2 cellular contexts compared by ENCODE assay signal in the genomic region with DNA sequence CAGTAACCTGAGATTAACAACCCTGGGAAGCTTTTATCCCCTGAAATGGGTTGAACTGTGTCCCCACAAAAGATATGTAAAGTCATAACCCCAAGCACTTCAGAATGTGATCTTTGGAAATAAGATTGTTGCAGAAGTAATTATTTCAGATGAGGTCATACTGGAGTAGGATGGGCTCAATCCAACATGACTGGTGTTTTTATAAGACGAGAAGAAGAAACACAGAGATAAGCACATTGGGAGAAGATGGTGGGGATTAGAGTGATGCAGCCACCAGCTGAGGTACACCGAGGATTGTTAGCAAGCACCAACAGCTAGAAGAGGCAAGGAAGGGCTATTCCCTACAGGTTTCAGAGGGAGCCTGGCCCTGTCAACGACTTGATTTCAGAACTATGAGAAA.
TF ChIP-seq lines count a peak whose summit lies in the region.

No MANE protein-coding gene starts in this region.

TF ChIP-seq in HEK293, 187 proteins besides CTCF, POLR2A, EP300 and RAD21 (continued from another document and continues in another):
- TF ChIP-seq, protein P1, sequence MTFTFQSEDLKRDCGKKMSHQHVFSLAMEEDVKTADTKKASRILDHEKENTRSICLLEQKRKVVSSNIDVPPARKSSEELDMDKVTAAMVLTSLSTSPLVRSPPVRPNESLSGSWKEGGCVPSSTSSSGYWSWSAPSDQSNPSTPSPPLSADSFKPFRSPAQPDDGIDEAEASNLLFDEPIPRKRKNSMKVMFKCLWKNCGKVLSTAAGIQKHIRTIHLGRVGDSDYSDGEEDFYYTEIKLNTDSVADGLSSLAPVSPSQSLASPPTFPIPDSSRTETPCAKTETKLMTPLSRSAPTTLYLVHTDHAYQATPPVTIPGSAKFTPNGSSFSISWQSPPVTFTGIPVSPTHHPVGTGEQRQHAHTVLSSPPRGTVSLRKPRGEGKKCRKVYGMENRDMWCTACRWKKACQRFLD (tag by site-specific recombination; IDR thresholded peaks at IDR 0.05), result no peak
- no peak for TF ChIP-seq ZBTB7A (tag by site-specific recombination; IDR thresholded peaks at IDR 0.05; ENCODE audit: low read depth)
- TF ChIP-seq, protein P2, sequence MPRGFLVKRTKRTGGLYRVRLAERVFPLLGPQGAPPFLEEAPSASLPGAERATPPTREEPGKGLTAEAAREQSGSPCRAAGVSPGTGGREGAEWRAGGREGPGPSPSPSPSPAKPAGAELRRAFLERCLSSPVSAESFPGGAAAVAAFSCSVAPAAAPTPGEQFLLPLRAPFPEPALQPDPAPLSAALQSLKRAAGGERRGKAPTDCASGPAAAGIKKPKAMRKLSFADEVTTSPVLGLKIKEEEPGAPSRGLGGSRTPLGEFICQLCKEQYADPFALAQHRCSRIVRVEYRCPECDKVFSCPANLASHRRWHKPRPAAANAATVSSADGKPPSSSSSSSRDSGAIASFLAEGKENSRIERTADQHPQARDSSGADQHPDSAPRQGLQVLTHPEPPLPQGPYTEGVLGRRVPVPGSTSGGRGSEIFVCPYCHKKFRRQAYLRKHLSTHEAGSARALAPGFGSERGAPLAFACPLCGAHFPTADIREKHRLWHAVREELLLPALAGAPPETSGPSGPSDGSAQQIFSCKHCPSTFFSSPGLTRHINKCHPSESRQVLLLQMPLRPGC (tag by site-specific recombination; IDR thresholded peaks at IDR 0.05), result no peak
- no peak for TF ChIP-seq ZNF2 (tag by site-specific recombination; IDR thresholded peaks at IDR 0.05)
- 0 out of 2 replicates have a peak, but pooled peaks have one; percentile 52 for TF ChIP-seq KLF16 (tag by site-specific recombination; IDR thresholded peaks at IDR 0.05)
- TF ChIP-seq ZNF843 (tag by site-specific recombination; IDR thresholded peaks at IDR 0.05), result 0 out of 2 replicates have a peak, but pooled peaks have one; percentile 37
- TF ChIP-seq, protein P3, sequence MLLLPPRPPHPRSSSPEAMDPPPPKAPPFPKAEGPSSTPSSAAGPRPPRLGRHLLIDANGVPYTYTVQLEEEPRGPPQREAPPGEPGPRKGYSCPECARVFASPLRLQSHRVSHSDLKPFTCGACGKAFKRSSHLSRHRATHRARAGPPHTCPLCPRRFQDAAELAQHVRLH (tag by site-specific recombination; IDR thresholded peaks at IDR 0.05), result 0 out of 2 replicates have a peak, but pooled peaks have one; percentile 13
- no peak for TF ChIP-seq ZNF184 (tag by site-specific recombination; IDR thresholded peaks at IDR 0.05)
- peak; percentile 55; the same call in 1 of the 2 replicates for TF ChIP-seq ZNF394 (tag by site-specific recombination; IDR thresholded peaks at IDR 0.05; ENCODE audit: borderline replicate concordance)
- TF ChIP-seq, protein P4, sequence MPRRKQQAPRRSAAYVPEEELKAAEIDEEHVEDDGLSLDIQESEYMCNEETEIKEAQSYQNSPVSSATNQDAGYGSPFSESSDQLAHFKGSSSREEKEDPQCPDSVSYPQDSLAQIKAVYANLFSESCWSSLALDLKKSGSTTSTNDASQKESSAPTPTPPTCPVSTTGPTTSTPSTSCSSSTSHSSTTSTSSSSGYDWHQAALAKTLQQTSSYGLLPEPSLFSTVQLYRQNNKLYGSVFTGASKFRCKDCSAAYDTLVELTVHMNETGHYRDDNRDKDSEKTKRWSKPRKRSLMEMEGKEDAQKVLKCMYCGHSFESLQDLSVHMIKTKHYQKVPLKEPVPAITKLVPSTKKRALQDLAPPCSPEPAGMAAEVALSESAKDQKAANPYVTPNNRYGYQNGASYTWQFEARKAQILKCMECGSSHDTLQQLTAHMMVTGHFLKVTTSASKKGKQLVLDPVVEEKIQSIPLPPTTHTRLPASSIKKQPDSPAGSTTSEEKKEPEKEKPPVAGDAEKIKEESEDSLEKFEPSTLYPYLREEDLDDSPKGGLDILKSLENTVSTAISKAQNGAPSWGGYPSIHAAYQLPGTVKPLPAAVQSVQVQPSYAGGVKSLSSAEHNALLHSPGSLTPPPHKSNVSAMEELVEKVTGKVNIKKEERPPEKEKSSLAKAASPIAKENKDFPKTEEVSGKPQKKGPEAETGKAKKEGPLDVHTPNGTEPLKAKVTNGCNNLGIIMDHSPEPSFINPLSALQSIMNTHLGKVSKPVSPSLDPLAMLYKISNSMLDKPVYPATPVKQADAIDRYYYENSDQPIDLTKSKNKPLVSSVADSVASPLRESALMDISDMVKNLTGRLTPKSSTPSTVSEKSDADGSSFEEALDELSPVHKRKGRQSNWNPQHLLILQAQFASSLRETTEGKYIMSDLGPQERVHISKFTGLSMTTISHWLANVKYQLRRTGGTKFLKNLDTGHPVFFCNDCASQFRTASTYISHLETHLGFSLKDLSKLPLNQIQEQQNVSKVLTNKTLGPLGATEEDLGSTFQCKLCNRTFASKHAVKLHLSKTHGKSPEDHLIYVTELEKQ (tag by site-specific recombination; IDR thresholded peaks at IDR 0.05; ENCODE audit: borderline replicate concordance), result no peak
- TF ChIP-seq, protein P5, sequence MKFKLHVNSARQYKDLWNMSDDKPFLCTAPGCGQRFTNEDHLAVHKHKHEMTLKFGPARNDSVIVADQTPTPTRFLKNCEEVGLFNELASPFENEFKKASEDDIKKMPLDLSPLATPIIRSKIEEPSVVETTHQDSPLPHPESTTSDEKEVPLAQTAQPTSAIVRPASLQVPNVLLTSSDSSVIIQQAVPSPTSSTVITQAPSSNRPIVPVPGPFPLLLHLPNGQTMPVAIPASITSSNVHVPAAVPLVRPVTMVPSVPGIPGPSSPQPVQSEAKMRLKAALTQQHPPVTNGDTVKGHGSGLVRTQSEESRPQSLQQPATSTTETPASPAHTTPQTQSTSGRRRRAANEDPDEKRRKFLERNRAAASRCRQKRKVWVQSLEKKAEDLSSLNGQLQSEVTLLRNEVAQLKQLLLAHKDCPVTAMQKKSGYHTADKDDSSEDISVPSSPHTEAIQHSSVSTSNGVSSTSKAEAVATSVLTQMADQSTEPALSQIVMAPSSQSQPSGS (tag by site-specific recombination; IDR thresholded peaks at IDR 0.05; ENCODE audit: low read depth), result peak; percentile 80
- no peak for TF ChIP-seq ZNF701 (tag by site-specific recombination; IDR thresholded peaks at IDR 0.05)
- TF ChIP-seq, protein P6, sequence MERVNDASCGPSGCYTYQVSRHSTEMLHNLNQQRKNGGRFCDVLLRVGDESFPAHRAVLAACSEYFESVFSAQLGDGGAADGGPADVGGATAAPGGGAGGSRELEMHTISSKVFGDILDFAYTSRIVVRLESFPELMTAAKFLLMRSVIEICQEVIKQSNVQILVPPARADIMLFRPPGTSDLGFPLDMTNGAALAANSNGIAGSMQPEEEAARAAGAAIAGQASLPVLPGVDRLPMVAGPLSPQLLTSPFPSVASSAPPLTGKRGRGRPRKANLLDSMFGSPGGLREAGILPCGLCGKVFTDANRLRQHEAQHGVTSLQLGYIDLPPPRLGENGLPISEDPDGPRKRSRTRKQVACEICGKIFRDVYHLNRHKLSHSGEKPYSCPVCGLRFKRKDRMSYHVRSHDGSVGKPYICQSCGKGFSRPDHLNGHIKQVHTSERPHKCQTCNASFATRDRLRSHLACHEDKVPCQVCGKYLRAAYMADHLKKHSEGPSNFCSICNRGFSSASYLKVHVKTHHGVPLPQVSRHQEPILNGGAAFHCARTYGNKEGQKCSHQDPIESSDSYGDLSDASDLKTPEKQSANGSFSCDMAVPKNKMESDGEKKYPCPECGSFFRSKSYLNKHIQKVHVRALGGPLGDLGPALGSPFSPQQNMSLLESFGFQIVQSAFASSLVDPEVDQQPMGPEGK (tag by site-specific recombination; IDR thresholded peaks at IDR 0.05), result no peak; the same call in 1 of the 2 replicates
- no peak for TF ChIP-seq ZNF621 (tag by site-specific recombination; IDR thresholded peaks at IDR 0.05)

TF ChIP-seq in K562, 482 proteins besides CTCF, POLR2A, EP300 and RAD21 (continued from another document):
- TF ChIP-seq JUN (IDR thresholded peaks at IDR 0.05; ENCODE audit: borderline replicate concordance, low read depth, low read length), result 0 out of 2 replicates have a peak, but pooled peaks have one; percentile 22
- no peak for TF ChIP-seq JUN (CRISPR knock-in tag; IDR thresholded peaks at IDR 0.05; ENCODE audit: borderline replicate concordance)
- TF ChIP-seq MTA2 (IDR thresholded peaks at IDR 0.05; ENCODE audit: low read depth), result peak; percentile 12; the same call in 1 of the 2 replicates
- TF ChIP-seq XRCC3 (IDR thresholded peaks at IDR 0.05), result no peak
- no peak for TF ChIP-seq NR1H2 (CRISPR knock-in tag; IDR thresholded peaks at IDR 0.05)
- TF ChIP-seq ZNF695 (CRISPR knock-in tag; IDR thresholded peaks at IDR 0.05), result no peak
- TF ChIP-seq GATA2 (CRISPR knock-in tag; IDR thresholded peaks at IDR 0.05), result peak; percentile 43; the same call in 1 of the 2 replicates
- TF ChIP-seq, protein P7, sequence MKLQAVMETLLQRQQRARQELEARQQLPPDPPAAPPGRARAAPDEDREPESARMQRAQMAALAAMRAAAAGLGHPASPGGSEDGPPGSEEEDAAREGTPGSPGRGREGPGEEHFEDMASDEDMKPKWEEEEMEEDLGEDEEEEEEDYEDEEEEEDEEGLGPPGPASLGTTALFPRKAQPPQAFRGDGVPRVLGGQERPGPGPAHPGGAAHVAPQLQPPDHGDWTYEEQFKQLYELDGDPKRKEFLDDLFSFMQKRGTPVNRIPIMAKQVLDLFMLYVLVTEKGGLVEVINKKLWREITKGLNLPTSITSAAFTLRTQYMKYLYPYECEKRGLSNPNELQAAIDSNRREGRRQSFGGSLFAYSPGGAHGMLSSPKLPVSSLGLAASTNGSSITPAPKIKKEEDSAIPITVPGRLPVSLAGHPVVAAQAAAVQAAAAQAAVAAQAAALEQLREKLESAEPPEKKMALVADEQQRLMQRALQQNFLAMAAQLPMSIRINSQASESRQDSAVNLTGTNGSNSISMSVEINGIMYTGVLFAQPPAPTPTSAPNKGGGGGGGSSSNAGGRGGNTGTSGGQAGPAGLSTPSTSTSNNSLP (IDR thresholded peaks at IDR 0.05; ENCODE audit: borderline replicate concordance, low read depth, low read length), result 0 out of 2 replicates have a peak, but pooled peaks have one; percentile 15
- TF ChIP-seq, protein P8, sequence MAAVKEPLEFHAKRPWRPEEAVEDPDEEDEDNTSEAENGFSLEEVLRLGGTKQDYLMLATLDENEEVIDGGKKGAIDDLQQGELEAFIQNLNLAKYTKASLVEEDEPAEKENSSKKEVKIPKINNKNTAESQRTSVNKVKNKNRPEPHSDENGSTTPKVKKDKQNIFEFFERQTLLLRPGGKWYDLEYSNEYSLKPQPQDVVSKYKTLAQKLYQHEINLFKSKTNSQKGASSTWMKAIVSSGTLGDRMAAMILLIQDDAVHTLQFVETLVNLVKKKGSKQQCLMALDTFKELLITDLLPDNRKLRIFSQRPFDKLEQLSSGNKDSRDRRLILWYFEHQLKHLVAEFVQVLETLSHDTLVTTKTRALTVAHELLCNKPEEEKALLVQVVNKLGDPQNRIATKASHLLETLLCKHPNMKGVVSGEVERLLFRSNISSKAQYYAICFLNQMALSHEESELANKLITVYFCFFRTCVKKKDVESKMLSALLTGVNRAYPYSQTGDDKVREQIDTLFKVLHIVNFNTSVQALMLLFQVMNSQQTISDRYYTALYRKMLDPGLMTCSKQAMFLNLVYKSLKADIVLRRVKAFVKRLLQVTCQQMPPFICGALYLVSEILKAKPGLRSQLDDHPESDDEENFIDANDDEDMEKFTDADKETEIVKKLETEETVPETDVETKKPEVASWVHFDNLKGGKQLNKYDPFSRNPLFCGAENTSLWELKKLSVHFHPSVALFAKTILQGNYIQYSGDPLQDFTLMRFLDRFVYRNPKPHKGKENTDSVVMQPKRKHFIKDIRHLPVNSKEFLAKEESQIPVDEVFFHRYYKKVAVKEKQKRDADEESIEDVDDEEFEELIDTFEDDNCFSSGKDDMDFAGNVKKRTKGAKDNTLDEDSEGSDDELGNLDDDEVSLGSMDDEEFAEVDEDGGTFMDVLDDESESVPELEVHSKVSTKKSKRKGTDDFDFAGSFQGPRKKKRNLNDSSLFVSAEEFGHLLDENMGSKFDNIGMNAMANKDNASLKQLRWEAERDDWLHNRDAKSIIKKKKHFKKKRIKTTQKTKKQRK (IDR thresholded peaks at IDR 0.05; ENCODE audit: borderline replicate concordance, low read depth, low read length), result no peak
- TF ChIP-seq JUND (IDR thresholded peaks at IDR 0.05; ENCODE audit: borderline replicate concordance, low read depth, low read length), result peak; percentile 65; the same call in 1 of the 2 replicates
- 0 out of 3 replicates have a peak, but pooled peaks have one; percentile 16 for TF ChIP-seq JUND (tag; IDR thresholded peaks at IDR 0.05; ENCODE audit: borderline replicate concordance, low read depth, low read length)
- peak; percentile 74 for TF ChIP-seq CBFA2T3 (IDR thresholded peaks at IDR 0.05)
- no peak for TF ChIP-seq HDAC3 (IDR thresholded peaks at IDR 0.05; ENCODE audit: borderline replicate concordance, partially characterized antibody)
- peak; percentile 45; the same call in 1 of the 2 replicates for TF ChIP-seq CTBP1 (IDR thresholded peaks at IDR 0.05; ENCODE audit: borderline replicate concordance)
- TF ChIP-seq HDAC1 (IDR thresholded peaks at IDR 0.05), result no peak
- no peak for TF ChIP-seq ZNF76 (CRISPR knock-in tag; IDR thresholded peaks at IDR 0.05; ENCODE audit: borderline replicate concordance)
- no peak for TF ChIP-seq XRCC4 (IDR thresholded peaks at IDR 0.05; ENCODE audit: extremely low read depth, insufficient read depth, insufficient read length)
- no peak for TF ChIP-seq ZNF75A (CRISPR knock-in tag; IDR thresholded peaks at IDR 0.05)
- TF ChIP-seq ZNF551 (CRISPR knock-in tag; IDR thresholded peaks at IDR 0.05), result no peak
- TF ChIP-seq ATF7 (IDR thresholded peaks at IDR 0.05), result peak; percentile 61; the same call in 1 of the 2 replicates
TF ChIP-seq in K562: peak in this region for 21.
